10 cellular contexts compared by ENCODE assay signal in genomic region chr2:213015387-213016165, GRCh38.
A peak's percentile ranks its signal among the peaks of the same experiment; 100 is the strongest.
DNase-seq lines count a peak whose midpoint lies in the region; ATAC-seq and TF ChIP-seq lines count a peak whose summit lies in the region.
"Had no signal": no experiment of that assay in that cellular context is flagged by ENCODE, and none has a peak within 500 bp of the region (broad histone marks: within the 10 kb centered on the region; RNA-seq: fewer than 3 reads in every experiment).

No MANE protein-coding gene starts in this region.

- WGBS in hepatocyte (ENCODE audit: low lambda C conversion rate, missing lambda C conversion rate), result 97% methylated on average over 7 of the region's 7 CpGs

- H3K36me3 Mint-ChIP-seq in activated CD4-positive, alpha-beta T cell treated with anti-CD3 and anti-CD28 coated beads, Interleukin-2, amount 10 ng/mL, durations not matched to agents 24 days and 14 days (ENCODE audit: low read depth), result no peaks in the 10 kb centered on the region

- H3K4me1 ChIP-seq in hepatocyte (ENCODE audit: insufficient read depth), result no peaks in the 10 kb centered on the region
- H3K4me1 ChIP-seq: HAP-1, uterus had no signal

- H3K4me2 ChIP-seq in hepatocyte, result no peak overlapping the region

- intact Hi-C loops in activated CD4-positive, alpha-beta T cell treated with anti-CD3 and anti-CD28 coated beads, Interleukin-2, amount 10 ng/mL, durations not matched to agents 24 days and 14 days (cut with micrococcal nuclease), result loop anchor here (1.0 to 10.0 kb wide), 6 partner anchors 98 to 1792 kb away; partner anchors contain the start of genes BARD1 and SPAG16

- no peaks in the 10 kb centered on the region for H3K27me3 ChIP-seq in hepatocyte
- H3K27me3 ChIP-seq: uterus had no signal

- peak overlapping the region; percentile 44 for H3K27ac Mint-ChIP-seq in activated CD4-positive, alpha-beta T cell treated with anti-CD3 and anti-CD28 coated beads, Interleukin-2, amount 10 ng/mL, durations not matched to agents 24 days and 14 days

- H3K4me3 ChIP-seq in hepatocyte, result no peak overlapping the region
- H3K4me3 ChIP-seq: HAP-1, uterus had no signal

- H3K9me2 ChIP-seq in hepatocyte (replicated peaks; ENCODE audit: insufficient read depth), result no peaks in the 10 kb centered on the region

- no peak overlapping the region for H2AFZ ChIP-seq in hepatocyte

- H3K4me3 Mint-ChIP-seq in activated CD4-positive, alpha-beta T cell treated with anti-CD3 and anti-CD28 coated beads, Interleukin-2, amount 10 ng/mL, durations not matched to agents 24 days and 14 days, result peak overlapping the region; percentile 40

- H3K36me3 ChIP-seq in hepatocyte (replicated peaks; ENCODE audit: insufficient read depth, low read depth), result no peaks in the 10 kb centered on the region
- H3K36me3 ChIP-seq: HAP-1, uterus had no signal

- peak; percentile 81 for DNase-seq in activated CD4-positive, alpha-beta T cell treated with anti-CD3 and anti-CD28 coated beads, Interleukin-2, amount 10 ng/mL, durations not matched to agents 24 days and 14 days
- DNase-seq in activated CD4-positive, alpha-beta T cell treated with anti-CD3 and anti-CD28 coated beads, Interleukin-2, amount 50 U/mL, for 4 hours, result no peak
- peak; percentile 56 for DNase-seq in NAMALWA (ENCODE audit: low spot score)
- peak; percentile 16 for DNase-seq in stimulated activated CD8-positive, alpha-beta memory T cell treated with anti-CD3 and anti-CD28 coated beads, Interleukin-4, amount 100 ng/mL, for 24 hours (ENCODE audit: low read depth)
- no peak for DNase-seq in hepatocyte (ENCODE audit: low spot score)
- no peak for DNase-seq in DMS 273 treated with DMSO at 0.1 percent for 48 hours (lab: John Stamatoyannopoulos, UW)
- DNase-seq in islet precursor cell, result no peak
- DNase-seq: uterus had no signal

- TF ChIP-seq CTCF in hepatocyte (IDR thresholded peaks at IDR 0.05; ENCODE audit: poor library complexity), result no peak

- H3K9me3 ChIP-seq in hepatocyte (ENCODE audit: low read depth), result no peaks in the 10 kb centered on the region
- H3K9me3 ChIP-seq: HAP-1, uterus had no signal

- no peaks in the 10 kb centered on the region for H3K79me2 ChIP-seq in hepatocyte

- H3K9me3 Mint-ChIP-seq in activated CD4-positive, alpha-beta T cell treated with anti-CD3 and anti-CD28 coated beads, Interleukin-2, amount 10 ng/mL, durations not matched to agents 24 days and 14 days, result peaks cover 6% of the 10 kb centered on the region

- H4K20me1 ChIP-seq in hepatocyte (ENCODE audit: insufficient read depth, poor library complexity, severe bottlenecking), result no peaks in the 10 kb centered on the region

- peaks cover 38% of the 10 kb centered on the region for H3K27me3 Mint-ChIP-seq in activated CD4-positive, alpha-beta T cell treated with anti-CD3 and anti-CD28 coated beads, Interleukin-2, amount 10 ng/mL, durations not matched to agents 24 days and 14 days

- no peak overlapping the region for H3K27ac ChIP-seq in hepatocyte
- H3K27ac ChIP-seq: uterus had no signal

- peaks cover 20% of the 10 kb centered on the region for H3K4me1 Mint-ChIP-seq in activated CD4-positive, alpha-beta T cell treated with anti-CD3 and anti-CD28 coated beads, Interleukin-2, amount 10 ng/mL, durations not matched to agents 24 days and 14 days

- peak; percentile 89 for ATAC-seq in HG02642 (IDR thresholded peaks at IDR 0.05; ENCODE audit: poor library complexity, unreplicated experiment)

Comparison
In these comparisons a context has a peak if more than half of its experiments do, and no peak if none do; other contexts are left out.
1. DNase-seq: peak in activated CD4-positive, alpha-beta T cell treated with anti-CD3 and anti-CD28 coated beads, Interleukin-2, amount 10 ng/mL, durations not matched to agents 24 days and 14 days (single experiment), NAMALWA (single experiment) and stimulated activated CD8-positive, alpha-beta memory T cell treated with anti-CD3 and anti-CD28 coated beads, Interleukin-4, amount 100 ng/mL, for 24 hours (single experiment); none in activated CD4-positive, alpha-beta T cell treated with anti-CD3 and anti-CD28 coated beads, Interleukin-2, amount 50 U/mL, for 4 hours (0 of 2), hepatocyte (single experiment), DMS 273 treated with DMSO at 0.1 percent for 48 hours (single experiment) and islet precursor cell (single experiment).